1 cellular context compared by ENCODE assay signal in the genomic region with DNA sequence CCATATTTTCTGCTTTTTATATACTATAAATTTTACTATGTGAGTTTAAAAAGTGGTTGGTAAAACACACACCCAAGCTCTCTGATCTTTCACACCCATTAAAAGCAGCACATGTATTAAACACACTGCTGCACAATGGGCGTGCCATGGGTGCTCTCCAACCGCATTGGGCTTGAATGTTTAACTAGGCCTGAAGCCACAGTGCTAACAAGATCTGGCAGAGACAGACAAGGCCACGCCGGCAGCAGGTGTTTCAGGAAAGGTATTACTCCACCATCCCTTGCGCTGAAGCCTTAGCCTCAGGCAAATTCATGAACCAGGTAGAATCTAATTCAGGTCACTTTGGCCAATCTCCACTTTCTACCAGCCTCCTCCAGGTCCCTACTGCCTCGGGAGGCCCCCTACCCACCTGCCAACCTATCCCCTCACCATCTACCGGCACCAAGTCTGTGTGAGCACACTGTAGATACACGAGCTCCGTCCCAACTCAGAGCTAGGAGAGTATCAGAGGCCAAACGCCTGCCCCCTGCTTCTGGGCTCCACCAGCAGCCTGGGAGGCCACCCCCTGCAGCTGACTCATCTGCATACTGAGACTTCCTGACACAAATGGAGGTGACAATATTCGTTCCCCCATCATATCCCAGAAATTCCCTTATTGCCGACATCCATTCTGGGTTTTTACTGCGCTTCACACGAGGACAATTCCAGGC.
TF ChIP-seq lines count a peak whose summit lies in the region.

No MANE protein-coding gene starts in this region.

TF ChIP-seq in HepG2, 621 proteins besides CTCF, POLR2A, EP300 and RAD21 (continued from another document and continues in another):
- TF ChIP-seq SOX5 (CRISPR knock-in tag; IDR thresholded peaks at IDR 0.05; ENCODE audit: borderline replicate concordance) (peak; percentile 57; the same call in 1 of the 2 replicates), ZNF816 (CRISPR knock-in tag; IDR thresholded peaks at IDR 0.05; ENCODE audit: borderline replicate concordance) (no peak), DNMT3B (CRISPR knock-in tag; conservative IDR thresholded peaks at IDR 0.05) (no peak), CCAR2 (optimal IDR thresholded peaks at IDR 0.05; ENCODE audit: low read depth, low read length) (no peak), ZNF766 (CRISPR knock-in tag; IDR thresholded peaks at IDR 0.05; ENCODE audit: borderline replicate concordance) (peak; percentile 69; the same call in 1 of the 2 replicates), ZNF18 (CRISPR knock-in tag; IDR thresholded peaks at IDR 0.05; ENCODE audit: insufficient replicate concordance) (no peak), DPF2 (CRISPR knock-in tag; IDR thresholded peaks at IDR 0.05; ENCODE audit: borderline replicate concordance, low read depth) (no peak), TRIM22 (IDR thresholded peaks at IDR 0.05) (no peak), ATF6 (CRISPR knock-in tag; conservative IDR thresholded peaks at IDR 0.05) (no peak), TFE3 (CRISPR knock-in tag; IDR thresholded peaks at IDR 0.05) (peak; percentile 42; the same call in 1 of the 2 replicates), ZNF572 (CRISPR knock-in tag; IDR thresholded peaks at IDR 0.05) (no peak), ZNF563 (CRISPR knock-in tag; IDR thresholded peaks at IDR 0.05) (no peak), KLF16 (CRISPR knock-in tag; IDR thresholded peaks at IDR 0.05) (peak in 1 of 2 experiments; percentile 60; a peak in 1 of 4 replicates), ARNT2 (CRISPR knock-in tag; IDR thresholded peaks at IDR 0.05; ENCODE audit: low read depth) (no peak), MXD3 (CRISPR knock-in tag; IDR thresholded peaks at IDR 0.05) (peak; percentile 66), ZFP37 (CRISPR knock-in tag; IDR thresholded peaks at IDR 0.05; ENCODE audit: borderline replicate concordance) (peak; percentile 75; the same call in 1 of the 2 replicates), ZNF256 (CRISPR knock-in tag; conservative IDR thresholded peaks at IDR 0.05) (no peak), REPIN1 (CRISPR knock-in tag; IDR thresholded peaks at IDR 0.05; ENCODE audit: borderline replicate concordance, low read depth) (0 out of 2 replicates have a peak, but pooled peaks have one; percentile 38), ZNF136 (CRISPR knock-in tag; IDR thresholded peaks at IDR 0.05; ENCODE audit: low read depth) (no peak), ZNF644 (CRISPR knock-in tag; IDR thresholded peaks at IDR 0.05; ENCODE audit: low read depth) (peak; percentile 85), CEBPG (CRISPR knock-in tag; IDR thresholded peaks at IDR 0.05) (peak; percentile 23), ATF7-NPFF (CRISPR knock-in tag; IDR thresholded peaks at IDR 0.05; ENCODE audit: low read depth) (no peak), ZNF260 (CRISPR knock-in tag; IDR thresholded peaks at IDR 0.05; ENCODE audit: borderline replicate concordance, low read depth) (no peak), ZUFSP (CRISPR knock-in tag; IDR thresholded peaks at IDR 0.05; ENCODE audit: borderline replicate concordance) (no peak), JUN (CRISPR knock-in tag; IDR thresholded peaks at IDR 0.05) (no peak), ZFP82 (CRISPR knock-in tag; IDR thresholded peaks at IDR 0.05; ENCODE audit: borderline replicate concordance) (no peak), ZNF550 (CRISPR knock-in tag; IDR thresholded peaks at IDR 0.05; ENCODE audit: borderline replicate concordance) (no peak)
- TF ChIP-seq, protein P1, sequence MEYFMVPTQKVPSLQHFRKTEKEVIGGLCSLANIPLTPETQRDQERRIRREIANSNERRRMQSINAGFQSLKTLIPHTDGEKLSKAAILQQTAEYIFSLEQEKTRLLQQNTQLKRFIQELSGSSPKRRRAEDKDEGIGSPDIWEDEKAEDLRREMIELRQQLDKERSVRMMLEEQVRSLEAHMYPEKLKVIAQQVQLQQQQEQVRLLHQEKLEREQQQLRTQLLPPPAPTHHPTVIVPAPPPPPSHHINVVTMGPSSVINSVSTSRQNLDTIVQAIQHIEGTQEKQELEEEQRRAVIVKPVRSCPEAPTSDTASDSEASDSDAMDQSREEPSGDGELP (IDR thresholded peaks at IDR 0.05; ENCODE audit: borderline replicate concordance, low read depth): peak; percentile 40; the same call in 1 of the 2 replicates
- TF ChIP-seq, protein P2, sequence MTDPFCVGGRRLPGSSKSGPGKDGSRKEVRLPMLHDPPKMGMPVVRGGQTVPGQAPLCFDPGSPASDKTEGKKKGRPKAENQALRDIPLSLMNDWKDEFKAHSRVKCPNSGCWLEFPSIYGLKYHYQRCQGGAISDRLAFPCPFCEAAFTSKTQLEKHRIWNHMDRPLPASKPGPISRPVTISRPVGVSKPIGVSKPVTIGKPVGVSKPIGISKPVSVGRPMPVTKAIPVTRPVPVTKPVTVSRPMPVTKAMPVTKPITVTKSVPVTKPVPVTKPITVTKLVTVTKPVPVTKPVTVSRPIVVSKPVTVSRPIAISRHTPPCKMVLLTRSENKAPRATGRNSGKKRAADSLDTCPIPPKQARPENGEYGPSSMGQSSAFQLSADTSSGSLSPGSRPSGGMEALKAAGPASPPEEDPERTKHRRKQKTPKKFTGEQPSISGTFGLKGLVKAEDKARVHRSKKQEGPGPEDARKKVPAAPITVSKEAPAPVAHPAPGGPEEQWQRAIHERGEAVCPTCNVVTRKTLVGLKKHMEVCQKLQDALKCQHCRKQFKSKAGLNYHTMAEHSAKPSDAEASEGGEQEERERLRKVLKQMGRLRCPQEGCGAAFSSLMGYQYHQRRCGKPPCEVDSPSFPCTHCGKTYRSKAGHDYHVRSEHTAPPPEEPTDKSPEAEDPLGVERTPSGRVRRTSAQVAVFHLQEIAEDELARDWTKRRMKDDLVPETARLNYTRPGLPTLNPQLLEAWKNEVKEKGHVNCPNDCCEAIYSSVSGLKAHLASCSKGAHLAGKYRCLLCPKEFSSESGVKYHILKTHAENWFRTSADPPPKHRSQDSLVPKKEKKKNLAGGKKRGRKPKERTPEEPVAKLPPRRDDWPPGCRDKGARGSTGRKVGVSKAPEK (CRISPR knock-in tag; IDR thresholded peaks at IDR 0.05; ENCODE audit: borderline replicate concordance): no peak
- TF ChIP-seq, protein P3, sequence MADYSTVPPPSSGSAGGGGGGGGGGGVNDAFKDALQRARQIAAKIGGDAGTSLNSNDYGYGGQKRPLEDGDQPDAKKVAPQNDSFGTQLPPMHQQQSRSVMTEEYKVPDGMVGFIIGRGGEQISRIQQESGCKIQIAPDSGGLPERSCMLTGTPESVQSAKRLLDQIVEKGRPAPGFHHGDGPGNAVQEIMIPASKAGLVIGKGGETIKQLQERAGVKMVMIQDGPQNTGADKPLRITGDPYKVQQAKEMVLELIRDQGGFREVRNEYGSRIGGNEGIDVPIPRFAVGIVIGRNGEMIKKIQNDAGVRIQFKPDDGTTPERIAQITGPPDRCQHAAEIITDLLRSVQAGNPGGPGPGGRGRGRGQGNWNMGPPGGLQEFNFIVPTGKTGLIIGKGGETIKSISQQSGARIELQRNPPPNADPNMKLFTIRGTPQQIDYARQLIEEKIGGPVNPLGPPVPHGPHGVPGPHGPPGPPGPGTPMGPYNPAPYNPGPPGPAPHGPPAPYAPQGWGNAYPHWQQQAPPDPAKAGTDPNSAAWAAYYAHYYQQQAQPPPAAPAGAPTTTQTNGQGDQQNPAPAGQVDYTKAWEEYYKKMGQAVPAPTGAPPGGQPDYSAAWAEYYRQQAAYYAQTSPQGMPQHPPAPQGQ (CRISPR knock-in tag; IDR thresholded peaks at IDR 0.05; ENCODE audit: borderline replicate concordance): no peak
- TF ChIP-seq, protein P4, sequence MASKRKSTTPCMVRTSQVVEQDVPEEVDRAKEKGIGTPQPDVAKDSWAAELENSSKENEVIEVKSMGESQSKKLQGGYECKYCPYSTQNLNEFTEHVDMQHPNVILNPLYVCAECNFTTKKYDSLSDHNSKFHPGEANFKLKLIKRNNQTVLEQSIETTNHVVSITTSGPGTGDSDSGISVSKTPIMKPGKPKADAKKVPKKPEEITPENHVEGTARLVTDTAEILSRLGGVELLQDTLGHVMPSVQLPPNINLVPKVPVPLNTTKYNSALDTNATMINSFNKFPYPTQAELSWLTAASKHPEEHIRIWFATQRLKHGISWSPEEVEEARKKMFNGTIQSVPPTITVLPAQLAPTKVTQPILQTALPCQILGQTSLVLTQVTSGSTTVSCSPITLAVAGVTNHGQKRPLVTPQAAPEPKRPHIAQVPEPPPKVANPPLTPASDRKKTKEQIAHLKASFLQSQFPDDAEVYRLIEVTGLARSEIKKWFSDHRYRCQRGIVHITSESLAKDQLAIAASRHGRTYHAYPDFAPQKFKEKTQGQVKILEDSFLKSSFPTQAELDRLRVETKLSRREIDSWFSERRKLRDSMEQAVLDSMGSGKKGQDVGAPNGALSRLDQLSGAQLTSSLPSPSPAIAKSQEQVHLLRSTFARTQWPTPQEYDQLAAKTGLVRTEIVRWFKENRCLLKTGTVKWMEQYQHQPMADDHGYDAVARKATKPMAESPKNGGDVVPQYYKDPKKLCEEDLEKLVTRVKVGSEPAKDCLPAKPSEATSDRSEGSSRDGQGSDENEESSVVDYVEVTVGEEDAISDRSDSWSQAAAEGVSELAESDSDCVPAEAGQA (IDR thresholded peaks at IDR 0.05; ENCODE audit: low read depth): no peak
- TF ChIP-seq, protein P4 (CRISPR knock-in tag; IDR thresholded peaks at IDR 0.05; ENCODE audit: borderline replicate concordance): no peak
